22 cellular contexts compared by ENCODE assay signal in the genomic region with DNA sequence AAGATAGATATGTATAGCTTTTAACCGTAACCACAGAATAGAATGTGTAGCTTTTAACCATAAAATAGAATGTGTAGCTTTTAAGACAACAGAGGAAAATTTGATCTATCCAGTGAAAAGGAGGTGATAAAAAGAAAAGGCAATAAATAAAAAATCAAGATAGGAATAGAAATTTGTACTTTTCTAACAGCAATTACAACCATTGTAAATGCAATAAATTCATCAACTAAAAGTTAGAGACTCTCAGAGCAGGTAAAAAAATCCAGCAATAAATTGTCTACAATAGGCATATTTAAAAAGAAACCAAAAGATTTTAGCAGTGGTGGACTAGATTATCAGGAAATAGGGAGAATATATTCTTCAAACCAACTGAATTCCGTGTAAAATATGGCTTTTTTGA.
DNase-seq lines count a peak whose midpoint lies in the region; ATAC-seq, FAIRE-seq and TF ChIP-seq lines count a peak whose summit lies in the region.
"Had no signal": no experiment of that assay in that cellular context is flagged by ENCODE, and none has a peak within 500 bp of the region (broad histone marks: within the 10 kb centered on the region; RNA-seq: fewer than 3 reads in every experiment).

No MANE protein-coding gene starts in this region.

- no peaks in the 10 kb centered on the region for H3K9me1 ChIP-seq in K562 (ENCODE audit: control insufficient read depth, insufficient read depth, low read length)

- no peak overlapping the region for H3K9ac ChIP-seq in K562 (ENCODE audit: insufficient read depth in 1 of 2, low read depth in 2 of 2, low read length in 2 of 2)
- H3K9ac ChIP-seq: BLaER1 treated with 17β-estradiol and CSF1 and Interleukin-3, amounts not matched to agents 10 nM and 100 nM had no signal

- FAIRE-seq in K562 (lab: Jason Lieb, UNC): no peak
- no peak for FAIRE-seq in GM12891 (lab: Jason Lieb, UNC)
- FAIRE-seq: A204.1, D721Med, G401.6, GM12892, GM18507 had no signal

- CTCF ChIA-PET in HEK293 (lab: Yijun Ruan, JAX): interaction anchor here (0.6 to 1.8 kb wide), 2 partner anchors 33 to 161 kb away, joined by 3 to 4 read pairs; no protein-coding TSS in a partner anchor
- CTCF ChIA-PET in K562 (lab: Yijun Ruan, JAX; ENCODE audit: low intra/inter-chr PET ratio): no interaction called here

- 42% methylated on average over 2 of the region's 2 CpGs for WGBS in K562 (ENCODE audit: insufficient coverage, low coverage, missing lambda C conversion rate)

- no peaks in the 10 kb centered on the region for H3K4me1 ChIP-seq in HEK293 (ENCODE audit: control insufficient read depth, insufficient read depth, low read length)
- H3K4me1 ChIP-seq in K562 (replicated peaks in 1 of 2; ENCODE audit: control insufficient read depth in 2 of 2, insufficient read depth in 2 of 2, low read length in 2 of 2): peaks cover 2 to 6% of the 10 kb centered on the region in 2 experiments; a peak in 1 of 5 replicates
- peaks cover 38 to 56% of the 10 kb centered on the region in 2 donors for H3K4me1 ChIP-seq in thoracic aorta (ENCODE audit: control insufficient read depth in 1 of 2, low read depth in 2 of 2)
- H3K4me1 ChIP-seq: Caco-2 had no signal

- intact Hi-C loops in K562 (cut with micrococcal nuclease): no loop called here

- no peaks in the 10 kb centered on the region for H4K20me1 ChIP-seq in K562 (replicated peaks; ENCODE audit: control insufficient read depth, insufficient read depth, low read length)
- H4K20me1 ChIP-seq: BLaER1 treated with 17β-estradiol and CSF1 and Interleukin-3, amounts not matched to agents 10 nM and 100 nM had no signal

- H3K79me2 ChIP-seq in K562 (ENCODE audit: control insufficient read depth, insufficient read depth, low read length): no peaks in the 10 kb centered on the region

- H3K9me3 ChIP-seq in HEK293 (ENCODE audit: control insufficient read depth, insufficient read depth, low read depth, low read length): no peaks in the 10 kb centered on the region
- no peaks in the 10 kb centered on the region for H3K9me3 ChIP-seq in K562 (replicated peaks; ENCODE audit: control insufficient read depth, insufficient read depth, low read depth, low read length)
- H3K9me3 ChIP-seq in thoracic aorta: no peaks in the 10 kb centered on the region
- H3K9me3 ChIP-seq: Caco-2 had no signal

- H2AFZ ChIP-seq in K562 (ENCODE audit: low read depth, low read length): no peak overlapping the region

- ATAC-seq in K562: no peak
- ATAC-seq in thoracic aorta (ENCODE audit: insufficient number of reproducible peaks, low FRiP score, low read depth): no peak
- ATAC-seq in GM18868 (IDR thresholded peaks at IDR 0.05; ENCODE audit: unreplicated experiment): no peak
- no peak for ATAC-seq in GM18907 (IDR thresholded peaks at IDR 0.05; ENCODE audit: unreplicated experiment)
- ATAC-seq: CD8-positive, alpha-beta T cell had no signal

- H3K27ac ChIP-seq in HEK293 (ENCODE audit: extremely low read depth, low read depth, low read length) (no peak overlapping the region), K562 (ENCODE audit: extremely low read depth, low read depth, low read length) (no peak overlapping the region), thoracic aorta (peak overlapping the region; percentile 78 to 98)
- H3K27ac ChIP-seq: BLaER1 treated with 17β-estradiol and CSF1 and Interleukin-3, amounts not matched to agents 10 nM and 100 nM; C4-2B had no signal

- H3K4me2 ChIP-seq in K562 (ENCODE audit: insufficient read depth, low read length): no peak overlapping the region
- H3K4me2 ChIP-seq: BLaER1 treated with 17β-estradiol and CSF1 and Interleukin-3, amounts not matched to agents 10 nM and 100 nM had no signal

- TF ChIP-seq POLR2A in K562 (conservative IDR thresholded peaks at IDR 0.05) (no peak), GM12891 (IDR thresholded peaks at IDR 0.05; ENCODE audit: low read depth, low read length) (no peak)

- in situ Hi-C loops in K562 (cut with MboI): no loop called here

- POLR2A ChIA-PET in HEK293 (lab: Yijun Ruan, JAX): interaction anchor here (1.0 kb wide), 1 partner anchor 113 kb away, joined by 3 read pairs; no protein-coding TSS in a partner anchor
- POLR2A ChIA-PET in K562 (lab: Yijun Ruan, JAX): no interaction called here

- BruUV-seq in K562 (replicated peaks; lab: Mats Ljungman, UMichigan): no TSS peak

- DNase-seq in K562 (ENCODE audit: extremely low read depth in 1 of 4, low spot score in 3 of 4) (no peak), thoracic aorta (ENCODE audit: low spot score) (no peak), GM12891 (ENCODE audit: insufficient read length, low spot score) (no peak)
- DNase-seq in stimulated activated CD4-positive, alpha-beta T cell treated with anti-CD3 and anti-CD28 coated beads, Interleukin-1b, Interleukin-23, amount 100 ng/mL, for 48 hours: no peak
- DNase-seq: 8988T; AML-193; Caco-2; Calu3; CD4-positive, alpha-beta T cell; CD8-positive, alpha-beta T cell; DMS79 treated with DMSO at 0.1 percent for 48 hours; GF-D8 had no signal

- no peaks in the 10 kb centered on the region for H3K36me3 ChIP-seq in HEK293 (ENCODE audit: control insufficient read depth in 2 of 2, insufficient read depth in 1 of 2, low read length in 2 of 2)
- H3K36me3 ChIP-seq in K562 (ENCODE audit: control insufficient read depth, insufficient read depth, low read length): no peaks in the 10 kb centered on the region
- no peaks in the 10 kb centered on the region for H3K36me3 ChIP-seq in thoracic aorta
- H3K36me3 ChIP-seq: BLaER1 treated with 17β-estradiol and CSF1 and Interleukin-3, amounts not matched to agents 10 nM and 100 nM had no signal

- H3K4me3 ChIP-seq in HEK293 (ENCODE audit: low read depth, low read length) (no peak overlapping the region), K562 (no peak overlapping the region), thoracic aorta (no peak overlapping the region)
- H3K4me3 ChIP-seq: BLaER1 treated with 17β-estradiol and CSF1 and Interleukin-3, amounts not matched to agents 10 nM and 100 nM had no signal

- TF ChIP-seq RAD21 in K562 (CRISPR knock-in tag; conservative IDR thresholded peaks at IDR 0.05 in 1 of 2, IDR thresholded peaks at IDR 0.05 in 1 of 2): no peak

- H3K27me3 ChIP-seq in K562 (ENCODE audit: control insufficient read depth in 2 of 2, insufficient read depth in 2 of 2, low read length in 2 of 2): no peaks in the 10 kb centered on the region
- no peaks in the 10 kb centered on the region for H3K27me3 ChIP-seq in thoracic aorta (replicated peaks; ENCODE audit: insufficient read depth)
- H3K27me3 ChIP-seq: BLaER1 treated with 17β-estradiol and CSF1 and Interleukin-3, amounts not matched to agents 10 nM and 100 nM had no signal

- no peak for TF ChIP-seq EP300 in K562 (IDR thresholded peaks at IDR 0.05; ENCODE audit: low read length)

- no peak for TF ChIP-seq CTCF in HEK293 (tag by site-specific recombination; IDR thresholded peaks at IDR 0.05)
- TF ChIP-seq CTCF in K562 (IDR thresholded peaks at IDR 0.05 in 2 of 3, conservative IDR thresholded peaks at IDR 0.05 in 1 of 3; ENCODE audit: insufficient read depth in 2 of 3, low read depth in 1 of 3, low read length in 3 of 3): no peak
- TF ChIP-seq CTCF in thoracic aorta (IDR thresholded peaks at IDR 0.05): no peak

TF ChIP-seq in HEK293, 187 proteins besides CTCF, POLR2A, EP300 and RAD21:
- TF ChIP-seq ZNF558 (tag by site-specific recombination; IDR thresholded peaks at IDR 0.05): no peak
- TF ChIP-seq SETDB1 (IDR thresholded peaks at IDR 0.05; ENCODE audit: insufficient read length, low read length): peak; percentile 53

TF ChIP-seq in K562, 482 proteins besides CTCF, POLR2A, EP300 and RAD21 (continues in another document):
- TF ChIP-seq HEY1 (CRISPR knock-in tag; IDR thresholded peaks at IDR 0.05; ENCODE audit: borderline replicate concordance) (no peak), TFE3 (CRISPR knock-in tag; IDR thresholded peaks at IDR 0.05) (no peak), BRCA1 (IDR thresholded peaks at IDR 0.05) (no peak), BRCA1 (CRISPR knock-in tag; IDR thresholded peaks at IDR 0.05) (no peak)

TF ChIP-seq in GM12891, 5 proteins besides CTCF, POLR2A, EP300 and RAD21:
- TF ChIP-seq SPI1 (IDR thresholded peaks at IDR 0.05; ENCODE audit: low read depth, low read length) (no peak), TAF1 (IDR thresholded peaks at IDR 0.05; ENCODE audit: low read depth, low read length) (no peak), PAX5 (IDR thresholded peaks at IDR 0.05; ENCODE audit: insufficient read depth, low read length, severe bottlenecking) (no peak), POU2F2 (IDR thresholded peaks at IDR 0.05; ENCODE audit: low read depth, low read length) (no peak), POLR2AphosphoS5 (IDR thresholded peaks at IDR 0.05; ENCODE audit: low read depth, low read length) (no peak)

Comparison
In these comparisons a context has a peak if more than half of its experiments do, and no peak if none do; other contexts are left out.
1. H3K27ac ChIP-seq: peak in thoracic aorta (2 of 2); none in HEK293 (single experiment) and K562 (single experiment).
2. Of the 44 proteins assayed by ChIP-seq in both K562 and HEK293: peak only in K562: none; only in HEK293: SETDB1; in both: none; in neither: 43.